32 cellular contexts compared by ENCODE assay signal in the genomic region with DNA sequence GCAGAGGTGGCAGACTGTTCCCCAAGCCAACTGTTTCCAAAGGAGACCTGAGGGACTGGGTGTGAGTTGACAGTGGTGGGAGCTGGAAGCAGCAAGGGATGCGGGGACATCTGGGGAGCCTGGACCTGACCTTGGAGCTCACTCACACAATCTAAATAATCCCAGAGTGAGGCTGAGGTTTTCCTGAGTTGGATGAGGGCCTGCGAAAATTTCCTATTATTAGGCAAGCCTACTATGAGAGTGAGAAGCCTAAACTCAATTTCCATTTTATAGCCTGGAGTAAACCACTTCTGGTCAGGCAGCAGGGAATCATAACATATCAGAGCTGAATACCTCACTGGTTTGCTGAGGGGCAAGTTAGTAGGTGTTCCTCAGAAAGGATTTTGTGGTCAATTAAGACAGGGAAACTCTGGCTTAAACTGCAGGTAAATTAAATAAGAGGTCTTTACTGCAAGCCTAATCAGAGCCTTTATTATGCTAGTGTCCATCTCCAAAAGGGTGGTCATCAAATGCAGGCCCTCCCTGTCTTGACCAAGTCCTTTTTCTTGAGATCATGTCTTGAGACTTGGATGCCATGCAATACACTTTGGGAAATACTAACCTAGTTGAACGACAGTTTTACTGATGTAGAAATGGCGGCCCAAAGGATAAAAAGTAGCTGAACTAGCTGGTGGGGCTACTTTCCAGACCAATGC. TPM values are rescaled to one million over a fixed set of nuclear protein-coding genes. Genes with fewer than 3 reads are reported as not detected.
DNase-seq lines count a peak whose midpoint lies in the region; ATAC-seq and TF ChIP-seq lines count a peak whose summit lies in the region.
"Had no signal": no experiment of that assay in that cellular context is flagged by ENCODE, and none has a peak within 500 bp of the region (broad histone marks: within the 10 kb centered on the region; RNA-seq: fewer than 3 reads in every experiment).

No MANE protein-coding gene starts in this region.

- BruUV-seq in PC-3 (replicated peaks; lab: Mats Ljungman, UMichigan), result no TSS peak

- no peaks in the 10 kb centered on the region for H3K27me3 ChIP-seq in CD4-positive, alpha-beta T cell (ENCODE audit: control insufficient read depth, insufficient read depth, low read length)
- H3K27me3 ChIP-seq in lower lobe of right lung (ENCODE audit: low read depth) (peaks cover 5% of the 10 kb centered on the region), PC-3 (ENCODE audit: low read length) (no peaks in the 10 kb centered on the region)
- H3K27me3 ChIP-seq: BE2C, ovary had no signal

- H3K27me3 Mint-ChIP-seq in CD4-positive, alpha-beta T cell, result peaks cover 9% of the 10 kb centered on the region
- peaks cover 6% of the 10 kb centered on the region for H3K27me3 Mint-ChIP-seq in activated T-helper 17 cell treated with anti-CD3 and anti-CD28 coated beads, Interleukin-2, amount 50 U/mL, for 72 hours

- DNase-seq in AG20443 (ENCODE audit: low spot score) (peak; percentile 1), lower lobe of right lung (no peak), SIG-M5 (lab: John Stamatoyannopoulos, UW) (no peak), PC-3 (no peak)
- DNase-seq in CD4-positive, alpha-beta T cell, result no peak
- DNase-seq: ACHN; activated CD4-positive, alpha-beta T cell treated with anti-CD3 and anti-CD28 coated beads, Interleukin-2, amount 50 U/mL, for 48 hours; activated CD4-positive, CD25-positive, alpha-beta regulatory T cell; activated CD8-positive, alpha-beta memory T cell treated with anti-CD3 and anti-CD28 coated beads, Interleukin-2, amount 50 U/mL, for 4 hours; activated naive CD4-positive, alpha-beta T cell treated with anti-CD3 and anti-CD28 coated beads, Interleukin-2, amount 10 ng/mL, durations not matched to agents 7 days and 5 days; amniotic stem cell; BE2C; COR-L47; effector CD4-positive, alpha-beta T cell; glutamatergic neuron; GOT3; HFFc6; naive B cell; NCI-H1105; NCI-H187; NCI-H2171 treated with DMSO at 0.1 percent for 48 hours; NCI-H524; OCI-M1; ovary; substantia nigra; trophoblast cell had no signal

- H3K4me2 ChIP-seq in PC-3 (ENCODE audit: low read length), result no peak overlapping the region

- peaks cover 23% of the 10 kb centered on the region for H3K79me2 ChIP-seq in PC-3 (ENCODE audit: low read length)

- H2AFZ ChIP-seq in PC-3 (ENCODE audit: low read length), result no peak overlapping the region

- no peak overlapping the region for H3K27ac Mint-ChIP-seq in CD4-positive, alpha-beta T cell
- no peak overlapping the region for H3K27ac Mint-ChIP-seq in activated T-helper 17 cell treated with anti-CD3 and anti-CD28 coated beads, Interleukin-2, amount 50 U/mL, for 72 hours
- H3K27ac Mint-ChIP-seq: activated naive CD4-positive, alpha-beta T cell treated with anti-CD3 and anti-CD28 coated beads, Interleukin-2, amount 10 ng/mL, durations not matched to agents 7 days and 5 days had no signal

- peaks cover 24% of the 10 kb centered on the region for H3K36me3 ChIP-seq in lower lobe of right lung
- H3K36me3 ChIP-seq in PC-3 (ENCODE audit: low read depth, low read length), result peaks cover 20% of the 10 kb centered on the region
- H3K36me3 ChIP-seq: ovary had no signal

- H4K20me1 ChIP-seq in PC-3 (ENCODE audit: low read length), result no peaks in the 10 kb centered on the region

- H3K9me3 Mint-ChIP-seq in CD4-positive, alpha-beta T cell, result no peaks in the 10 kb centered on the region
- H3K9me3 Mint-ChIP-seq in activated T-helper 17 cell treated with anti-CD3 and anti-CD28 coated beads, Interleukin-2, amount 50 U/mL, for 72 hours, result no peaks in the 10 kb centered on the region
- H3K9me3 Mint-ChIP-seq: activated naive CD4-positive, alpha-beta T cell treated with anti-CD3 and anti-CD28 coated beads, Interleukin-2, amount 10 ng/mL, durations not matched to agents 7 days and 5 days; HFFc6; mesothelial cell of epicardium; naive B cell; stimulated activated memory B cell treated with anti-CD40 and anti-IgM and Interleukin-4, amounts not matched to agents 10 μg/mL and 1 μg/mL and 100 μg/mL, for 72 hours had no signal

- peaks cover 34% of the 10 kb centered on the region for H3K36me3 Mint-ChIP-seq in CD4-positive, alpha-beta T cell (ENCODE audit: low read depth)
- H3K36me3 Mint-ChIP-seq in activated T-helper 17 cell treated with anti-CD3 and anti-CD28 coated beads, Interleukin-2, amount 50 U/mL, for 72 hours (ENCODE audit: low read depth), result peaks cover 29% of the 10 kb centered on the region

- peak overlapping the region; percentile 38 for H3K4me3 Mint-ChIP-seq in CD4-positive, alpha-beta T cell
- H3K4me3 Mint-ChIP-seq in activated T-helper 17 cell treated with anti-CD3 and anti-CD28 coated beads, Interleukin-2, amount 50 U/mL, for 72 hours, result peak overlapping the region; percentile 92

- no peaks in the 10 kb centered on the region for H3K9me2 ChIP-seq in PC-3 (replicated peaks; ENCODE audit: low read length)

- H3K9me3 ChIP-seq in CD4-positive, alpha-beta T cell (ENCODE audit: control insufficient read depth, low read length), result no peaks in the 10 kb centered on the region
- no peaks in the 10 kb centered on the region for H3K9me3 ChIP-seq in lower lobe of right lung
- H3K9me3 ChIP-seq in PC-3 (ENCODE audit: low read length), result no peaks in the 10 kb centered on the region
- H3K9me3 ChIP-seq: BE2C, ovary had no signal

- H3K27ac ChIP-seq in CD4-positive, alpha-beta T cell (ENCODE audit: low read depth, low read length), result no peak overlapping the region
- peak overlapping the region; percentile 93 for H3K27ac ChIP-seq in lower lobe of right lung
- H3K27ac ChIP-seq in PC-3 (ENCODE audit: low read length), result no peak overlapping the region
- H3K27ac ChIP-seq: SK-N-MC had no signal

- CTCF ChIA-PET in CD4-positive, alpha-beta T cell (lab: Charles Lee), result interaction anchor here (1.1 to 5.2 kb wide), 4 partner anchors 10 to 53 kb away, joined by 3 to 29 read pairs (median 6); partner anchors contain the start of gene ACTR1B
- CTCF ChIA-PET in PC-3 (lab: Charles Lee), result no interaction called here

- no peak for TF ChIP-seq CTCF in CD4-positive, alpha-beta T cell (IDR thresholded peaks at IDR 0.05)
- TF ChIP-seq CTCF in lower lobe of right lung (IDR thresholded peaks at IDR 0.05) (no peak), PC-3 (conservative IDR thresholded peaks at IDR 0.05; ENCODE audit: low read depth, low read length) (no peak)

- H3F3A ChIP-seq in PC-3 (ENCODE audit: low read length, unreplicated experiment), result no peaks in the 10 kb centered on the region

- H3K4me1 ChIP-seq in lower lobe of right lung (peaks cover 19% of the 10 kb centered on the region), PC-3 (ENCODE audit: insufficient read depth, low read length) (peaks cover 11% of the 10 kb centered on the region)
- H3K4me1 ChIP-seq: BE2C had no signal

- POLR2A ChIA-PET in CD4-positive, alpha-beta T cell (lab: Charles Lee), result interaction anchor here (10.1 kb wide), 1 partner anchor 19 kb away, joined by 244 read pairs; the partner anchor contains the start of gene ACTR1B
- POLR2A ChIA-PET in PC-3 (lab: Charles Lee; ENCODE audit: unreplicated experiment), result no interaction called here

- ATAC-seq in CD4-positive, alpha-beta T cell (ENCODE audit: poor library complexity), result no peak
- no peak for ATAC-seq in activated T-helper 17 cell treated with anti-CD3 and anti-CD28 coated beads, Interleukin-2, amount 50 U/mL, for 72 hours (replicated peaks)
- no peak for ATAC-seq in lower lobe of right lung
- ATAC-seq in HG03460 (IDR thresholded peaks at IDR 0.05; ENCODE audit: unreplicated experiment), result no peak
- no peak for ATAC-seq in HG03025 (IDR thresholded peaks at IDR 0.05; ENCODE audit: low FRiP score, unreplicated experiment)
- no peak for ATAC-seq in PC-3

- intact Hi-C loops in CD4-positive, alpha-beta T cell (cut with DNase I, micrococcal nuclease), result loop anchor here in 1 of 2 experiments (10.0 kb wide), 5 partner anchors 49 to 1691 kb away; partner anchors contain the start of genes ARID5A, EIF5B and TXNDC9
- intact Hi-C loops in lower lobe of right lung (cut with DNase I), result no loop called here
- intact Hi-C loops in PC-3 (cut with micrococcal nuclease), result no loop called here

- H3K9ac ChIP-seq in PC-3 (ENCODE audit: low read length), result no peak overlapping the region

- H3K4me3 ChIP-seq in lower lobe of right lung, result no peak overlapping the region
- H3K4me3 ChIP-seq in PC-3 (ENCODE audit: low read length), result no peak overlapping the region
- H3K4me3 ChIP-seq: ovary, SK-N-MC had no signal

- H3K4me1 Mint-ChIP-seq in CD4-positive, alpha-beta T cell (ENCODE audit: low read depth), result peaks cover 31% of the 10 kb centered on the region
- H3K4me1 Mint-ChIP-seq in activated T-helper 17 cell treated with anti-CD3 and anti-CD28 coated beads, Interleukin-2, amount 50 U/mL, for 72 hours, result peaks cover 20% of the 10 kb centered on the region

RNA-seq across cellular contexts. Expression of gene COX5B, which starts 1.7 kb away (rescaled TPM):
- 100 to 1,000 TPM; 112 to 121 TPM for total RNA-seq in CD4-positive, alpha-beta T cell
- 100 to 1,000 TPM; 218 to 235 TPM for total RNA-seq in activated T-helper 17 cell treated with anti-CD3 and anti-CD28 coated beads, Interleukin-2, amount 50 U/mL, for 72 hours
- total RNA-seq in lower lobe of right lung (164 TPM), PC-3 (2014; rRNA removed) (803 and 1,015 TPM in 2 replicates)

RNA-seq across cellular contexts. Expression of gene ACTR1B, which starts 19.7 kb away (rescaled TPM):
- total RNA-seq in CD4-positive, alpha-beta T cell, result 10 to 100 TPM; 89.5 to 92.8 TPM
- 100 to 1,000 TPM in 1 of 2 donors, 10 to 100 TPM in 1; 68.7 to 148 TPM for total RNA-seq in activated T-helper 17 cell treated with anti-CD3 and anti-CD28 coated beads, Interleukin-2, amount 50 U/mL, for 72 hours
- 56.0 TPM for total RNA-seq in lower lobe of right lung
- 27.0 and 31.1 TPM in 2 replicates for total RNA-seq in PC-3 (2014; rRNA removed)

RNA-seq across cellular contexts. Expression of gene C2orf92, which starts 25.3 kb away (rescaled TPM):
- 10 to 100 TPM; 12.4 to 13.4 TPM for total RNA-seq in CD4-positive, alpha-beta T cell
- 10 to 100 TPM; 12.0 to 51.2 TPM for total RNA-seq in activated T-helper 17 cell treated with anti-CD3 and anti-CD28 coated beads, Interleukin-2, amount 50 U/mL, for 72 hours
- total RNA-seq in lower lobe of right lung (15.1 TPM), PC-3 (2014; rRNA removed) (3.0 and 3.3 TPM in 2 replicates)

RNA-seq across cellular contexts. Expression of gene ANKRD36B, which starts 54.5 kb away (rescaled TPM):
- 10 to 100 TPM; 48.5 to 60.0 TPM for total RNA-seq in CD4-positive, alpha-beta T cell
- 10 to 100 TPM; 48.6 to 53.0 TPM for total RNA-seq in activated T-helper 17 cell treated with anti-CD3 and anti-CD28 coated beads, Interleukin-2, amount 50 U/mL, for 72 hours
- 16.8 TPM for total RNA-seq in lower lobe of right lung
- total RNA-seq in PC-3 (2014; rRNA removed), result 20.9 and 22.7 TPM in 2 replicates
